ENCODE assay signal across 9 cellular contexts in the genomic region with DNA sequence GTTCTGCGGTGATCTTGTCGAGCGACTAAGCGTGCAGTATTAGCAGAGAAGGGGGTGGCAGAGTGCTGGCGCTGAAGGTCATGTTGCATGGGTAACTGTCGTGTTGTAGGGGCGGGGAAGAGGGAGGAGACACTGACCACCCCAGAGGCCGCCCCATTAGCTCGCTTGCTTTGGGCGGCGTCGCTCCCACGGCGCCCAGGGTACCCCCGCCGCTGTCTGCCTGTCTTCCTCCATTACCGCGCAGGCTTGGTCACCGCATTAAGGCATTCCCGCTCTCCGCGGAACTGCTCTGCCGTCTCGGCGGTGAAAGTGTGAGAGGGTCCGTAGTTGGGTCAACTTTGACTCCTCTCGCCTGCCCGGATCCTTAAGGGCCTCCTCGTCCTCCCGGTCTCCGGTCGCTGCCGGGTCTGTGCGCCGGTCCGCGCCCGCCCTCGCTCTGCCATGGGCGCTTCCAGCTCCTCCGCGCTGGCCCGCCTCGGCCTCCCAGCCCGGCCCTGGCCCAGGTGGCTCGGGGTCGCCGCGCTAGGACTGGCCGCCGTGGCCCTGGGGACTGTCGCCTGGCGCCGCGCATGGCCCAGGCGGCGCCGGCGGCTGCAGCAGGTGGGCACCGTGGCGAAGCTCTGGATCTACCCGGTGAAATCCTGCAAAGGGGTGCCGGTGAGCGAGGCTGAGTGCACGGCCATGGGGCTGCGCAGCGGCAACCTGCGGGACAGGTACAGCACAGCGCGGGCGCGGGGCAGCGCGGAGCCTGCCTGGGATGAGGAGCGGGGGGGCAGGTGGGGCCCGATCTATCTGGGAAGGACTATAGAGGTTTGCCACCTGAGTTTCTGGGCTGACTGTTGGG. TPM values are rescaled to one million over a fixed set of nuclear protein-coding genes. Genes with fewer than 3 reads are reported as not detected.
DNase-seq lines count a peak whose midpoint lies in the region; ATAC-seq, FAIRE-seq and TF ChIP-seq lines count a peak whose summit lies in the region.
"Had no signal": no experiment of that assay in that cellular context is flagged by ENCODE, and none has a peak within 500 bp of the region (broad histone marks: within the 10 kb centered on the region; RNA-seq: fewer than 3 reads in every experiment).

A gene (plus strand): TSS at position 232 of the 844 bp plus-strand sequence. CDS start 210 bp downstream, at position 442.

- peak within 1 kb of the TSS; percentile 75 for H3K4me3 Mint-ChIP-seq in stimulated activated memory B cell treated with anti-CD40 and anti-IgM and Interleukin-4, amounts not matched to agents 10 μg/mL and 1 μg/mL and 100 μg/mL, for 72 hours

- DNase-seq in Daoy (ENCODE audit: low read depth) (peak; percentile 87), RCC 7860 (ENCODE audit: low spot score) (peak; percentile 45), dorsolateral prefrontal cortex (peak; percentile 26 to 72 (median 58)), left lobe of liver (ENCODE audit: low spot score) (peak; percentile 97)
- no peak for DNase-seq in effector CD8-positive, alpha-beta T cell (lab: John Stamatoyannopoulos, UW)

- H3K27ac ChIP-seq in dorsolateral prefrontal cortex: peak within 1 kb of the TSS in 52 of 59 donors; percentile 9 to 87 (median 70)
- H3K27ac ChIP-seq: epithelial cell of prostate had no signal

- peak in 2 of 56 donors; percentile 6 to 9 for TF ChIP-seq CTCF in dorsolateral prefrontal cortex (IDR thresholded peaks at IDR 0.05 in 54 of 56, conservative IDR thresholded peaks at IDR 0.05 in 2 of 56; ENCODE audit: low read depth in 1 of 56, partially characterized antibody in 56 of 56)

- intact Hi-C loops in dorsolateral prefrontal cortex (cut with DNase I): no loop called here

- H3K9me3 Mint-ChIP-seq in stimulated activated memory B cell treated with anti-CD40 and anti-IgM and Interleukin-4, amounts not matched to agents 10 μg/mL and 1 μg/mL and 100 μg/mL, for 72 hours: no peaks in the 10 kb centered on the region

- peaks cover 39% of the 10 kb centered on the region for H3K4me1 Mint-ChIP-seq in stimulated activated memory B cell treated with anti-CD40 and anti-IgM and Interleukin-4, amounts not matched to agents 10 μg/mL and 1 μg/mL and 100 μg/mL, for 72 hours

- H3K27ac Mint-ChIP-seq in stimulated activated memory B cell treated with anti-CD40 and anti-IgM and Interleukin-4, amounts not matched to agents 10 μg/mL and 1 μg/mL and 100 μg/mL, for 72 hours: peak within 1 kb of the TSS; percentile 70

- H3K4me3 ChIP-seq in dorsolateral prefrontal cortex: peak within 1 kb of the TSS; percentile 52 to 84 (median 74)

- FAIRE-seq in RCC 7860 (lab: Jason Lieb, UNC): no peak

- ATAC-seq in GM19463 (IDR thresholded peaks at IDR 0.05; ENCODE audit: unreplicated experiment) (peak; percentile 95), HG03571 (IDR thresholded peaks at IDR 0.05; ENCODE audit: unreplicated experiment) (peak; percentile 93), left lobe of liver (peak; percentile 87)
- ATAC-seq in stimulated activated memory B cell treated with anti-CD40 and anti-IgM and Interleukin-4, amounts not matched to agents 10 μg/mL and 1 μg/mL and 100 μg/mL, for 72 hours: peak; percentile 94

- peaks cover 0 to 4% (median 0%) of the 10 kb centered on the region in 45 donors for H3K27me3 ChIP-seq in dorsolateral prefrontal cortex

- H3K36me3 Mint-ChIP-seq in stimulated activated memory B cell treated with anti-CD40 and anti-IgM and Interleukin-4, amounts not matched to agents 10 μg/mL and 1 μg/mL and 100 μg/mL, for 72 hours: peaks cover 18% of the 10 kb centered on the region

- peaks cover 30% of the 10 kb centered on the region for H3K27me3 Mint-ChIP-seq in stimulated activated memory B cell treated with anti-CD40 and anti-IgM and Interleukin-4, amounts not matched to agents 10 μg/mL and 1 μg/mL and 100 μg/mL, for 72 hours

RNA-seq across cellular contexts. Expression of the gene that starts here (rescaled TPM):
- 1.8 and 3.8 TPM in 2 replicates for total RNA-seq in Daoy (2014; rRNA removed; shearing (Covaris generic))
- total RNA-seq in dorsolateral prefrontal cortex: 10 to 100 TPM; 14.6 to 48.4 (median 28.4) TPM
- 129 TPM for total RNA-seq in left lobe of liver
